In genomic region chr1:224497714-224498573, GRCh38 we compare ENCODE assay signal across 8 cellular contexts.
DNase-seq lines count a peak whose midpoint lies in the region; ATAC-seq and TF ChIP-seq lines count a peak whose summit lies in the region.

No MANE protein-coding gene starts in this region.

- H3K36me3 ChIP-seq in Panc1 (ENCODE audit: control insufficient read depth, insufficient read depth, low read length) (no peaks in the 10 kb centered on the region), left ventricle myocardium inferior (no peaks in the 10 kb centered on the region)

- H3K4me1 ChIP-seq in Panc1 (ENCODE audit: control insufficient read depth, insufficient read depth, low read length) (peaks cover 31% of the 10 kb centered on the region), left ventricle myocardium inferior (peaks cover 33% of the 10 kb centered on the region)

- H3K27ac ChIP-seq in Panc1 (ENCODE audit: low read length) (peak overlapping the region; percentile 87), left ventricle myocardium inferior (replicated peaks) (peak overlapping the region; percentile 78)

- H3K9me3 Mint-ChIP-seq in activated naive CD4-positive, alpha-beta T cell treated with anti-CD3 and anti-CD28 coated beads, Interleukin-2, amount 10 ng/mL, durations not matched to agents 7 days and 5 days = peaks cover 9% of the 10 kb centered on the region

- peaks cover 9% of the 10 kb centered on the region for H3K36me3 Mint-ChIP-seq in activated naive CD4-positive, alpha-beta T cell treated with anti-CD3 and anti-CD28 coated beads, Interleukin-2, amount 10 ng/mL, durations not matched to agents 7 days and 5 days

- POLR2A ChIA-PET in Panc1 (lab: Charles Lee) = interaction anchor here (0.5 to 0.6 kb wide), 2 partner anchors 299 to 1508 kb away, joined by 3 to 11 read pairs; no protein-coding TSS in a partner anchor

- H3K4me3 ChIP-seq in Panc1 (ENCODE audit: low read depth in 2 of 2, low read length in 2 of 2) (peak overlapping the region in 1 of 2 experiments; percentile 41; a peak in 2 of 4 replicates), left ventricle myocardium inferior (peak overlapping the region; percentile 22), skeletal muscle cell (ENCODE audit: low read depth, low read length) (no peak overlapping the region)

- CTCF ChIA-PET in Panc1 (lab: Charles Lee) = interaction anchor here (0.6 to 1.1 kb wide), 3 partner anchors 36 to 425 kb away, joined by 3 to 7 read pairs (median 6); no protein-coding TSS in a partner anchor
- CTCF ChIA-PET in activated naive CD4-positive, alpha-beta T cell treated with anti-CD3 and anti-CD28 coated beads, Interleukin-2, amount 10 ng/mL, durations not matched to agents 7 days and 5 days (lab: Charles Lee) = interaction anchor here (0.5 to 2.9 kb wide), 9 partner anchors 9 to 425 kb away, joined by 3 to 18 read pairs (median 6); no protein-coding TSS in a partner anchor

- H3K27me3 ChIP-seq in Panc1 (ENCODE audit: control insufficient read depth, insufficient read depth, low read length) = no peaks in the 10 kb centered on the region
- H3K27me3 ChIP-seq in left ventricle myocardium inferior (ENCODE audit: low read depth) = no peaks in the 10 kb centered on the region

- peaks cover 9% of the 10 kb centered on the region; the same call in 1 of the 2 replicates for H3K9me3 ChIP-seq in Panc1 (ENCODE audit: control insufficient read depth, insufficient read depth, low read depth, low read length)
- H3K9me3 ChIP-seq in left ventricle myocardium inferior (replicated peaks) = peaks cover 5% of the 10 kb centered on the region

- H3K4me3 Mint-ChIP-seq in activated naive CD4-positive, alpha-beta T cell treated with anti-CD3 and anti-CD28 coated beads, Interleukin-2, amount 10 ng/mL, durations not matched to agents 7 days and 5 days = peak overlapping the region; percentile 34

- BruUV-seq in Panc1 (replicated peaks; lab: Mats Ljungman, UMichigan) = no TSS peak

- peak overlapping the region; percentile 90 for H3K27ac Mint-ChIP-seq in activated naive CD4-positive, alpha-beta T cell treated with anti-CD3 and anti-CD28 coated beads, Interleukin-2, amount 10 ng/mL, durations not matched to agents 7 days and 5 days

- TF ChIP-seq CTCF in Panc1 (IDR thresholded peaks at IDR 0.05) = no peak
- no peak for TF ChIP-seq CTCF in left ventricle myocardium inferior (IDR thresholded peaks at IDR 0.05; ENCODE audit: borderline replicate concordance)

- in situ Hi-C loops in Panc1 (cut with HindIII; ENCODE audit: low pct_unique_long_range_greater_than_20kb, low sequenced_read_pairs) = no loop called here

- DNase-seq in A172 (ENCODE audit: low spot score) (peak; percentile 97), Panc1 (ENCODE audit: low read depth, low spot score) (peak; percentile 81), left ventricle myocardium inferior (no peak), skeletal muscle cell (ENCODE audit: low read depth) (peak; percentile 67), NCI-H128 (lab: John Stamatoyannopoulos, UW; ENCODE audit: unreplicated experiment) (no peak)
- DNase-seq in activated naive CD4-positive, alpha-beta T cell treated with anti-CD3 and anti-CD28 coated beads, Interleukin-2, amount 10 ng/mL, durations not matched to agents 7 days and 5 days = peak; percentile 80

- H3K27me3 Mint-ChIP-seq in activated naive CD4-positive, alpha-beta T cell treated with anti-CD3 and anti-CD28 coated beads, Interleukin-2, amount 10 ng/mL, durations not matched to agents 7 days and 5 days = peaks cover 3% of the 10 kb centered on the region

- peak; percentile 96 for ATAC-seq in GM18868 (IDR thresholded peaks at IDR 0.05; ENCODE audit: unreplicated experiment)
- ATAC-seq in HG03064 (IDR thresholded peaks at IDR 0.05; ENCODE audit: low read depth, unreplicated experiment) = peak; percentile 93
- ATAC-seq in Panc1 = peak; percentile 80

- H3K4me1 Mint-ChIP-seq in activated naive CD4-positive, alpha-beta T cell treated with anti-CD3 and anti-CD28 coated beads, Interleukin-2, amount 10 ng/mL, durations not matched to agents 7 days and 5 days = peaks cover 59% of the 10 kb centered on the region

- intact Hi-C loops in Panc1 (cut with micrococcal nuclease; ENCODE audit: unreplicated experiment) (no loop called here), left ventricle myocardium inferior (cut with micrococcal nuclease) (no loop called here)

Comparison
In these comparisons a context has a peak if more than half of its experiments do, and no peak if none do; other contexts are left out.
1. DNase-seq: peak in A172 (single experiment), Panc1 (single experiment), activated naive CD4-positive, alpha-beta T cell treated with anti-CD3 and anti-CD28 coated beads, Interleukin-2, amount 10 ng/mL, durations not matched to agents 7 days and 5 days (single experiment) and skeletal muscle cell (single experiment); none in left ventricle myocardium inferior (single experiment) and NCI-H128 (single experiment).
2. Peak in every context shown above with its lines, with median percentiles within 50 percentile points of each other: ATAC-seq.